9 cellular contexts compared by ENCODE assay signal in the genomic region with DNA sequence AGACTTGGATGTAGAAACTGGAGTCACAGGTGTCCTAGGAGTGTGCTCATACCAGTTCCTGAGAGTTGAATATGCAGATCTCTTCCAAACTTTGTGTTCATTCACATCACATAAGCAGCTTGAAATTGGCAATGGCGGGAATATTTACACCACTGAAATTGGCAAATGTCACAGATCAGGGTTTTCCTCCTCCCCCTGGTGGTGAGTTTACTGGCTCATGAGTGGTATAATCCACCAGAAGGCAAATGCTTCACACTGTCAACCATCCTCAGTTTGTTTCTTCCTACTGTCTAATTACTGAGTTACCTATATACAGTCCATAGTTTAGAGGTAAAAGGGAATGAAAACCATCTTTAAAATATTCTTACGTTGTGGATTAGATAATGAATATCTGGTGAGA.
DNase-seq lines count a peak whose midpoint lies in the region; ATAC-seq and TF ChIP-seq lines count a peak whose summit lies in the region.
"Had no signal": no experiment of that assay in that cellular context is flagged by ENCODE, and none has a peak within 500 bp of the region (broad histone marks: within the 10 kb centered on the region; RNA-seq: fewer than 3 reads in every experiment).

No MANE protein-coding gene starts in this region.

- H3K27me3 ChIP-seq in CD8-positive, alpha-beta T cell (ENCODE audit: insufficient read depth, low read length) = no peaks in the 10 kb centered on the region
- H3K27me3 ChIP-seq in endodermal cell (ENCODE audit: control insufficient read depth, insufficient read depth, low read length, poor library complexity, severe bottlenecking) = no peaks in the 10 kb centered on the region
- no peaks in the 10 kb centered on the region for H3K27me3 ChIP-seq in colonic mucosa

- no peaks in the 10 kb centered on the region for H3K27me3 Mint-ChIP-seq in CD8-positive, alpha-beta T cell (ENCODE audit: low read depth)
- no peaks in the 10 kb centered on the region for H3K27me3 Mint-ChIP-seq in endodermal cell (ENCODE audit: insufficient read depth)

- no peak overlapping the region for H3K27ac Mint-ChIP-seq in CD8-positive, alpha-beta T cell
- no peak overlapping the region for H3K27ac Mint-ChIP-seq in endodermal cell

- no peaks in the 10 kb centered on the region for H3K9me3 ChIP-seq in CD8-positive, alpha-beta T cell (ENCODE audit: low read length)
- H3K9me3 ChIP-seq in endodermal cell (ENCODE audit: control insufficient read depth, low read length) (no peaks in the 10 kb centered on the region), colonic mucosa (no peaks in the 10 kb centered on the region)

- H3K9me3 Mint-ChIP-seq in CD8-positive, alpha-beta T cell = no peaks in the 10 kb centered on the region
- peaks cover 5% of the 10 kb centered on the region for H3K9me3 Mint-ChIP-seq in endodermal cell

- H3K27ac ChIP-seq in CD8-positive, alpha-beta T cell (ENCODE audit: low read depth, low read length) = no peak overlapping the region
- H3K27ac ChIP-seq in endodermal cell (ENCODE audit: low read depth, low read length) = no peak overlapping the region
- no peak overlapping the region for H3K27ac ChIP-seq in colonic mucosa
- H3K27ac ChIP-seq: SK-N-MC had no signal

- no peaks in the 10 kb centered on the region for H3K36me3 ChIP-seq in CD8-positive, alpha-beta T cell (ENCODE audit: insufficient read depth, low read length)
- no peaks in the 10 kb centered on the region for H3K36me3 ChIP-seq in endodermal cell (ENCODE audit: control insufficient read depth, insufficient read depth, low read length)
- no peaks in the 10 kb centered on the region for H3K36me3 ChIP-seq in colonic mucosa

- peak; percentile 49 for TF ChIP-seq CTCF in CD8-positive, alpha-beta T cell (IDR thresholded peaks at IDR 0.05)
- TF ChIP-seq CTCF in endodermal cell (conservative IDR thresholded peaks at IDR 0.05) (peak; percentile 68), colonic mucosa (IDR thresholded peaks at IDR 0.05) (no peak)

- peak; percentile 54 for ATAC-seq in CD8-positive, alpha-beta T cell
- ATAC-seq in GM19395 (IDR thresholded peaks at IDR 0.05; ENCODE audit: unreplicated experiment) (peak; percentile 43), HG03521 (IDR thresholded peaks at IDR 0.05; ENCODE audit: unreplicated experiment) (no peak)

- intact Hi-C loops in CD8-positive, alpha-beta T cell (cut with DNase I, micrococcal nuclease) = loop anchor here (1.0 to 5.0 kb wide), 4 partner anchors 410 to 1505 kb away; no protein-coding TSS in a partner anchor
- intact Hi-C loops in colonic mucosa (cut with DNase I) = loop anchor here (10.0 kb wide), 1 partner anchor 432 kb away; no protein-coding TSS in a partner anchor

- no peaks in the 10 kb centered on the region for H3K36me3 Mint-ChIP-seq in CD8-positive, alpha-beta T cell
- H3K36me3 Mint-ChIP-seq in endodermal cell (ENCODE audit: low read depth) = no peaks in the 10 kb centered on the region

- CTCF ChIA-PET in CD8-positive, alpha-beta T cell (lab: Charles Lee) = interaction anchor here (0.7 to 2.1 kb wide), 14 partner anchors 25 to 1504 kb away, joined by 3 to 14 read pairs (median 4); no protein-coding TSS in a partner anchor

- H3K4me1 ChIP-seq in CD8-positive, alpha-beta T cell (ENCODE audit: insufficient read depth, low read length) = no peaks in the 10 kb centered on the region
- H3K4me1 ChIP-seq in endodermal cell (ENCODE audit: control insufficient read depth, insufficient read depth, low read length) (peaks cover 7% of the 10 kb centered on the region), colonic mucosa (no peaks in the 10 kb centered on the region)

- no peak overlapping the region for H3K4me3 Mint-ChIP-seq in CD8-positive, alpha-beta T cell
- no peak overlapping the region for H3K4me3 Mint-ChIP-seq in endodermal cell

- no peak overlapping the region for H3K4me3 ChIP-seq in CD8-positive, alpha-beta T cell (ENCODE audit: low read depth, low read length)
- no peak overlapping the region for H3K4me3 ChIP-seq in endodermal cell (ENCODE audit: low read length)
- no peak overlapping the region for H3K4me3 ChIP-seq in colonic mucosa
- H3K4me3 ChIP-seq: SK-N-MC had no signal

- no peaks in the 10 kb centered on the region for H3K4me1 Mint-ChIP-seq in CD8-positive, alpha-beta T cell (ENCODE audit: low read depth)
- peaks cover 31% of the 10 kb centered on the region for H3K4me1 Mint-ChIP-seq in endodermal cell

- POLR2A ChIA-PET in CD8-positive, alpha-beta T cell (lab: Charles Lee) = interaction anchor here (1.0 kb wide), 1 partner anchor 250 kb away, joined by 4 read pairs; a partner anchor contains a TSS

- WGBS in endodermal cell (ENCODE audit: insufficient coverage in 1 of 2, insufficient read length in 1 of 2), 2 experiments = 60% methylated on average over 1 to 2 of the region's 2 CpGs

- no peak overlapping the region for H3K9ac ChIP-seq in endodermal cell (ENCODE audit: extremely low read depth, low read length, poor library complexity, severe bottlenecking)
- no peak overlapping the region for H3K9ac ChIP-seq in colonic mucosa (ENCODE audit: low read depth in 2 of 2, low read length in 2 of 2)

- DNase-seq in CD8-positive, alpha-beta T cell = peak in 4 of 7 experiments; percentile 7 to 52 (median 30)
- DNase-seq in NAMALWA (ENCODE audit: low spot score) = peak; percentile 68
- DNase-seq in endodermal cell = no peak
- no peak for DNase-seq in HuH-7.5 (ENCODE audit: low spot score)
- no peak for DNase-seq in middle frontal gyrus (ENCODE audit: extremely low spot score, low spot score)
- DNase-seq in colonic mucosa = no peak

Comparison
In these comparisons a context has a peak if more than half of its experiments do, and no peak if none do; other contexts are left out.
1. DNase-seq: peak in CD8-positive, alpha-beta T cell (4 of 7) and NAMALWA (single experiment); none in endodermal cell (single experiment), HuH-7.5 (single experiment), middle frontal gyrus (single experiment) and colonic mucosa (single experiment).